In the genomic region with DNA sequence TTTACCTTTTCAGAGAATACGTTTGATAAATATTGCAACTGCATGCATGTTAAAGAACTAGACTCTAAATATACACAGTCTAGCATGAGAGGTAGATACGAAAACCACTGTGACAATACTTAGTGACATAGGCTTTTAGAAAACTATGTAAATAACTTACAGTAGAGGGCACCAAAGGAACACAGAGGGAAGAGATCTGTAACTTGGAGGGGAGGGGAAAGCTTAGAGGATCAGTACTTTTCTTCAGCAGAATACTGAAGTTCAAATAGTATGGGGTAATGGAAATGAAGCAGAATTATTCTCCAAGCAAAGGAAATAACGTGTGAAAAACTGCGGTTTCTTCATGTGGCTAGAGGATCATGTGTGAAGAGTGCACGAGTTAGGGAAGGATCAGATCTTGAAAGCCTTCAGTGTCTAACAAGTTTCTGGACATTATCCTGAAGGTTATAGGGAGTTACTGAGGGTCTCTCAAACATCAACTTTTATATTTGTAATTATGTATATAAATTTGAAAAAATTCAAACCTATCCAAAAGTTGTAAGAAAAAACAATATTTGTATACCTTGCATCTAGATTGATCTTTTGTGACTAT, we compare ENCODE assay signal across 8 cellular contexts.
DNase-seq lines count a peak whose midpoint lies in the region; ATAC-seq and TF ChIP-seq lines count a peak whose summit lies in the region.

No MANE protein-coding gene starts in this region.

- DNase-seq in AG09319 (ENCODE audit: extremely low read depth, low read depth), result peak; percentile 20
- no peak for DNase-seq in Panc1 (ENCODE audit: low read depth, low spot score)
- DNase-seq in erythroblast (lab: John Stamatoyannopoulos, UW), result peak; percentile 24 to 32
- DNase-seq in neural progenitor cell (ENCODE audit: low spot score), result peak; percentile 75
- DNase-seq in activated T-cell treated with anti-CD3 and anti-CD28 coated beads, Interleukin-2, amount 50 U/mL, for 48 hours, result no peak
- DNase-seq in NCI-H187 treated with DMSO at 0.1 percent for 48 hours (lab: John Stamatoyannopoulos, UW), result no peak

- H3K79me2 ChIP-seq in neural progenitor cell (ENCODE audit: low read depth), result no peaks in the 10 kb centered on the region

- no peaks in the 10 kb centered on the region for H4K20me1 ChIP-seq in neural progenitor cell (ENCODE audit: low read depth)

- H3K9me3 Mint-ChIP-seq in neural progenitor cell, result peaks cover 2% of the 10 kb centered on the region

- ATAC-seq in GM18519 (IDR thresholded peaks at IDR 0.05; ENCODE audit: low FRiP score, unreplicated experiment), result peak; percentile 90
- peak; percentile 67 for ATAC-seq in HG03139 (IDR thresholded peaks at IDR 0.05; ENCODE audit: unreplicated experiment)
- ATAC-seq in Panc1, result no peak; the same call in 1 of the 2 replicates

- no peaks in the 10 kb centered on the region for H3F3A ChIP-seq in neural progenitor cell (ENCODE audit: low read depth)

- H3K4me2 ChIP-seq in neural progenitor cell, result no peak overlapping the region

- H3K9me3 ChIP-seq in Panc1 (ENCODE audit: control insufficient read depth, insufficient read depth, low read depth, low read length) (no peaks in the 10 kb centered on the region), neural progenitor cell (ENCODE audit: low read depth) (no peaks in the 10 kb centered on the region)

- peaks cover 4% of the 10 kb centered on the region for H3K4me1 Mint-ChIP-seq in neural progenitor cell

- no peak overlapping the region for H3K27ac Mint-ChIP-seq in neural progenitor cell

- CTCF ChIA-PET in Panc1 (lab: Charles Lee), result no interaction called here

- intact Hi-C loops in Panc1 (cut with micrococcal nuclease; ENCODE audit: unreplicated experiment), result no loop called here

- no TSS peak for BruUV-seq in Panc1 (replicated peaks; lab: Mats Ljungman, UMichigan)

- H3K4me3 Mint-ChIP-seq in neural progenitor cell, result no peak overlapping the region

- peak overlapping the region; percentile 55 for H2AFZ ChIP-seq in neural progenitor cell (replicated peaks)

- H3K36me3 ChIP-seq in Panc1 (ENCODE audit: control insufficient read depth, insufficient read depth, low read length) (no peaks in the 10 kb centered on the region), neural progenitor cell (no peaks in the 10 kb centered on the region)

- POLR2A ChIA-PET in Panc1 (lab: Charles Lee), result no interaction called here

- H3K4me1 ChIP-seq in Panc1 (ENCODE audit: control insufficient read depth, insufficient read depth, low read length), result no peaks in the 10 kb centered on the region
- H3K4me1 ChIP-seq in neural progenitor cell, result no peaks in the 10 kb centered on the region

- no peak overlapping the region for H3K9ac ChIP-seq in neural progenitor cell

- H3K27me3 ChIP-seq in Panc1 (ENCODE audit: control insufficient read depth, insufficient read depth, low read length), result no peaks in the 10 kb centered on the region
- no peaks in the 10 kb centered on the region for H3K27me3 ChIP-seq in neural progenitor cell

- TF ChIP-seq CTCF in AG09319 (IDR thresholded peaks at IDR 0.05; ENCODE audit: low read depth, low read length) (peak; percentile 70), Panc1 (IDR thresholded peaks at IDR 0.05) (peak; percentile 48; the same call in 1 of the 2 replicates), neural progenitor cell (IDR thresholded peaks at IDR 0.05) (peak; percentile 75)

- no peak for TF ChIP-seq POLR2A in erythroblast (IDR thresholded peaks at IDR 0.05; ENCODE audit: low read length)

- H3K27ac ChIP-seq in Panc1 (ENCODE audit: low read length) (no peak overlapping the region), neural progenitor cell (no peak overlapping the region)

- in situ Hi-C loops in Panc1 (cut with HindIII; ENCODE audit: low pct_unique_long_range_greater_than_20kb, low sequenced_read_pairs), result no loop called here

- H3K36me3 Mint-ChIP-seq in neural progenitor cell, result peaks cover 4% of the 10 kb centered on the region

- H3K4me3 ChIP-seq in Panc1 (ENCODE audit: low read depth in 2 of 2, low read length in 2 of 2), result no peak overlapping the region
- H3K4me3 ChIP-seq in neural progenitor cell, result no peak overlapping the region

- peaks cover 2% of the 10 kb centered on the region for H3K27me3 Mint-ChIP-seq in neural progenitor cell (ENCODE audit: insufficient read depth, low read depth)

Comparison
In these comparisons a context has a peak if more than half of its experiments do, and no peak if none do; other contexts are left out.
1. DNase-seq: peak in AG09319 (single experiment), erythroblast (2 of 2) and neural progenitor cell (single experiment); none in Panc1 (single experiment), activated T-cell treated with anti-CD3 and anti-CD28 coated beads, Interleukin-2, amount 50 U/mL, for 48 hours (0 of 2) and NCI-H187 treated with DMSO at 0.1 percent for 48 hours (single experiment).
2. Peak in every context shown above with its lines, with median percentiles within 50 percentile points of each other: CTCF ChIP-seq.